ENCODE assay signal across 1 cellular context in genomic region chr3:194134757-194135515, GRCh38.
TF ChIP-seq lines count a peak whose summit lies in the region.

No MANE protein-coding gene starts in this region.

TF ChIP-seq in K562, 482 proteins besides CTCF, POLR2A, EP300 and RAD21 (continued from another document and continues in another):
- TF ChIP-seq CREB5 (CRISPR knock-in tag; IDR thresholded peaks at IDR 0.05) (no peak), MEF2D (tag; conservative IDR thresholded peaks at IDR 0.05; ENCODE audit: low read depth) (no peak), ZNF347 (CRISPR knock-in tag; IDR thresholded peaks at IDR 0.05; ENCODE audit: low read depth) (no peak), ZBTB7A (IDR thresholded peaks at IDR 0.05; ENCODE audit: borderline replicate concordance, control insufficient read depth, low read depth, low read length) (peak; percentile 19; the same call in 1 of the 2 replicates), ZNF695 (CRISPR knock-in tag; IDR thresholded peaks at IDR 0.05) (no peak), IRF2 (CRISPR knock-in tag; IDR thresholded peaks at IDR 0.05) (no peak), BRCA1 (IDR thresholded peaks at IDR 0.05) (no peak), BRCA1 (CRISPR knock-in tag; IDR thresholded peaks at IDR 0.05) (no peak), NEUROD1 (IDR thresholded peaks at IDR 0.05; ENCODE audit: borderline replicate concordance, low read depth, low read length, partially characterized antibody) (no peak), KLF10 (CRISPR knock-in tag; IDR thresholded peaks at IDR 0.05) (no peak), SMARCA5 (IDR thresholded peaks at IDR 0.05) (no peak), HBP1 (CRISPR knock-in tag; IDR thresholded peaks at IDR 0.05) (no peak), ZBTB9 (CRISPR knock-in tag; IDR thresholded peaks at IDR 0.05) (no peak), ZZZ3 (IDR thresholded peaks at IDR 0.05) (no peak), PBX2 (CRISPR knock-in tag; IDR thresholded peaks at IDR 0.05; ENCODE audit: low read depth) (no peak), PBX2 (tag; conservative IDR thresholded peaks at IDR 0.05; ENCODE audit: low read depth) (peak; percentile 43; the same call in 1 of the 2 replicates), PREB (CRISPR knock-in tag; IDR thresholded peaks at IDR 0.05) (no peak), IRF1 (CRISPR knock-in tag; IDR thresholded peaks at IDR 0.05; ENCODE audit: borderline replicate concordance) (no peak), HMG20B (CRISPR knock-in tag; IDR thresholded peaks at IDR 0.05) (no peak), JUN (IDR thresholded peaks at IDR 0.05; ENCODE audit: borderline replicate concordance, low read depth, low read length) (peak; percentile 62; the same call in 1 of the 2 replicates), JUN (CRISPR knock-in tag; IDR thresholded peaks at IDR 0.05; ENCODE audit: borderline replicate concordance) (no peak), RERE (CRISPR knock-in tag; IDR thresholded peaks at IDR 0.05; ENCODE audit: borderline replicate concordance) (no peak), USF2 (CRISPR knock-in tag; IDR thresholded peaks at IDR 0.05) (peak; percentile 72), ZBTB1 (CRISPR knock-in tag; IDR thresholded peaks at IDR 0.05; ENCODE audit: borderline replicate concordance, low read depth) (peak; percentile 83; the same call in 1 of the 2 replicates), CREB3L1 (IDR thresholded peaks at IDR 0.05; ENCODE audit: borderline replicate concordance, low read depth) (no peak; the same call in 1 of the 2 replicates), MLLT1 (IDR thresholded peaks at IDR 0.05) (peak; percentile 51 to 77; a peak in 3 of 4 replicates), NRF1 (conservative IDR thresholded peaks at IDR 0.05 in 1 of 2, IDR thresholded peaks at IDR 0.05 in 1 of 2) (peak; percentile 80 to 81), NR0B1 (IDR thresholded peaks at IDR 0.05; ENCODE audit: partially characterized antibody) (no peak), MAFG (tag; conservative IDR thresholded peaks at IDR 0.05) (no peak), REST (CRISPR knock-in tag; IDR thresholded peaks at IDR 0.05; ENCODE audit: low read depth) (no peak; the same call in 1 of the 2 replicates)
